ENCODE assay signal across 8 cellular contexts in the genomic region with DNA sequence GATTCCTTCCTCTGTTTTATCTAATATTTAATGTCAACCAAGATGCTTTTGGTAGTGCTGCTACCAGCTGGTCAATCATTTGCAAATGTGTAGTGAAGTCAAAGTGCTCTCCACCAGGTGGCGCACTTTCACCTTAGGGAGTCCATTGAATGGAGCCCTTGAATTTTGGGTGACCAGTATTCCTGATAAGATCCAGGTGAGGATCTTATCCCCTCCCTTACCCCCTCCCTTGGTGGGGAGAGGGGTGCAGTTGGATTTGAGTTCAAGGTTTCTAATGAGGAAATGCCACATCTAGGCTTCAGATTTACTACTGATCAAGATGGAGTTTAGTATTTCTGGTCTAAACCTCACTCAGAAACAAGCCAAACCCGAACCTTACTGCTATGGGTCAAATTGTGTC. TPM values are rescaled to one million over a fixed set of nuclear protein-coding genes. Genes with fewer than 3 reads are reported as not detected.
DNase-seq lines count a peak whose midpoint lies in the region; ATAC-seq and TF ChIP-seq lines count a peak whose summit lies in the region.

No MANE protein-coding gene starts in this region.

- TF ChIP-seq CTCF in glutamatergic neuron (IDR thresholded peaks at IDR 0.05; ENCODE audit: partially characterized antibody, unreplicated experiment) (peak; percentile 96), uterus (IDR thresholded peaks at IDR 0.05) (peak; percentile 85 to 95 (median 88))

- intact Hi-C loops in posterior vena cava (cut with DNase I) (loop anchor here (1.0 to 5.0 kb wide), 2 partner anchors 109 to 299 kb away; no protein-coding TSS in a partner anchor), uterus (cut with DNase I; ENCODE audit: low total_unique reads) (no loop called here)

- no peak for TF ChIP-seq POLR2A in uterus (IDR thresholded peaks at IDR 0.05)

- H3K27ac Mint-ChIP-seq in glutamatergic neuron (ENCODE audit: unreplicated experiment) = no peak overlapping the region

- H3K27me3 Mint-ChIP-seq in glutamatergic neuron (ENCODE audit: unreplicated experiment) = peaks cover 3% of the 10 kb centered on the region

- no peaks in the 10 kb centered on the region for H3K36me3 Mint-ChIP-seq in glutamatergic neuron (ENCODE audit: unreplicated experiment)

- DNase-seq in DMS114 treated with DMSO at 0.1 percent for 48 hours (lab: John Stamatoyannopoulos, UW; ENCODE audit: unreplicated experiment) = peak; percentile 53
- DNase-seq in M059J (ENCODE audit: low read depth) = peak; percentile 77
- DNase-seq in SK-N-DZ (ENCODE audit: low spot score) = peak; percentile 83
- peak; percentile 84 for DNase-seq in activated naive CD4-positive, alpha-beta T cell treated with anti-CD3 and anti-CD28 coated beads, Interleukin-2, amount 50 U/mL, for 16 hours
- peak; percentile 95 for DNase-seq in glutamatergic neuron
- peak; percentile 94 for DNase-seq in posterior vena cava (ENCODE audit: low spot score)
- peak; percentile 87 to 95 for DNase-seq in uterus

- no peak overlapping the region for H3K4me3 Mint-ChIP-seq in glutamatergic neuron (ENCODE audit: unreplicated experiment)

- peak; percentile 68 for ATAC-seq in GM21528 (IDR thresholded peaks at IDR 0.05; ENCODE audit: low FRiP score, unreplicated experiment)

- no peaks in the 10 kb centered on the region for H3K27me3 ChIP-seq in uterus

- H3K36me3 ChIP-seq in uterus = no peaks in the 10 kb centered on the region

- H3K4me1 Mint-ChIP-seq in glutamatergic neuron (ENCODE audit: low read depth, unreplicated experiment) = peaks cover 5% of the 10 kb centered on the region

- H3K9me3 Mint-ChIP-seq in glutamatergic neuron (ENCODE audit: unreplicated experiment) = peaks cover 2% of the 10 kb centered on the region

- H3K9me3 ChIP-seq in uterus = no peaks in the 10 kb centered on the region

- no peak overlapping the region for H3K4me3 ChIP-seq in uterus

- H3K4me1 ChIP-seq in uterus = peaks cover 0 to 5% of the 10 kb centered on the region in 2 donors

- H3K27ac ChIP-seq in uterus = peak overlapping the region; percentile 33 to 88

RNA-seq across cellular contexts. Expression of a gene that starts 12.0 kb away (rescaled TPM):
- 12.2 and 16.6 TPM in 2 replicates for total RNA-seq in M059J (2014; rRNA removed; shearing (Covaris generic))
- 32.3 and 34.7 TPM in 2 replicates for polyA plus RNA-seq in SK-N-DZ (2014; cell fraction: cytosol; rRNA removed)
- 25.5 and 29.6 TPM in 2 replicates for polyA plus RNA-seq in SK-N-DZ (2014; cell fraction: nucleus; rRNA removed)
- total RNA-seq in glutamatergic neuron (ENCODE audit: unreplicated experiment) (22.1 TPM), posterior vena cava (10 to 100 TPM; 13.3 to 13.9 TPM), uterus (10 to 100 TPM; 10.2 to 25.0 (median 20.7) TPM)

RNA-seq across cellular contexts. Expression of a gene that starts 55.9 kb away (rescaled TPM):
- 0.12 and 0.39 TPM in 2 replicates for total RNA-seq in M059J (2014; rRNA removed; shearing (Covaris generic))
- 18.4 and 26.3 TPM in 2 replicates for polyA plus RNA-seq in SK-N-DZ (2014; cell fraction: cytosol; rRNA removed)
- polyA plus RNA-seq in SK-N-DZ (2014; cell fraction: nucleus; rRNA removed) = 20.3 and 31.5 TPM in 2 replicates
- total RNA-seq in glutamatergic neuron (ENCODE audit: unreplicated experiment) = 134 TPM
- total RNA-seq in posterior vena cava = 10 to 100 TPM in 1 of 2 donors, 1 to 10 TPM in 1; 7.4 to 15.4 TPM
- 100 to 1,000 TPM in 2 of 4 donors, 10 to 100 TPM in 2; 20.3 to 166 (median 78.8) TPM for total RNA-seq in uterus
